ENCODE assay signal across 18 cellular contexts in genomic region chr18:58491113-58491696, GRCh38.
DNase-seq lines count a peak whose midpoint lies in the region; ATAC-seq, FAIRE-seq and TF ChIP-seq lines count a peak whose summit lies in the region.
"Had no signal": no experiment of that assay in that cellular context is flagged by ENCODE, and none has a peak within 500 bp of the region (broad histone marks: within the 10 kb centered on the region; RNA-seq: fewer than 3 reads in every experiment).

No MANE protein-coding gene starts in this region.

- H3K79me2 ChIP-seq in HepG2 (ENCODE audit: insufficient read depth, low read length), result no peaks in the 10 kb centered on the region

- H3K4me1 ChIP-seq in cardiac muscle cell (ENCODE audit: low read depth) (peaks cover 3% of the 10 kb centered on the region), right cardiac atrium (ENCODE audit: control insufficient read depth, insufficient read depth, low read length) (peaks cover 10% of the 10 kb centered on the region), HepG2 (ENCODE audit: insufficient read depth, low read length) (peaks cover 84% of the 10 kb centered on the region), sigmoid colon (peaks cover 0 to 26% (median 20%) of the 10 kb centered on the region in 4 donors)

- FAIRE-seq in HepG2 (lab: Jason Lieb, UNC), result no peak
- FAIRE-seq: G401.6, H54 had no signal

- no peak for TF ChIP-seq RAD21 in HepG2 (CRISPR knock-in tag; IDR thresholded peaks at IDR 0.05)

- H3K27me3 Mint-ChIP-seq in activated naive CD8-positive, alpha-beta T cell treated with anti-CD3 and anti-CD28 coated beads, Interleukin-2, amount 50 U/mL, for 24 hours, result peaks cover 28% of the 10 kb centered on the region

- BruUV-seq in HepG2 (replicated peaks; lab: Mats Ljungman, UMichigan), result no TSS peak

- WGBS in right cardiac atrium, result 61% methylated on average over 7 of the region's 7 CpGs
- WGBS in HepG2 (ENCODE audit: low lambda C conversion rate), result 84% methylated on average over 7 of the region's 7 CpGs
- WGBS in sigmoid colon, 2 donors, result 29 to 72% methylated on average over 7 of the region's 7 CpGs

- H3K9me3 Mint-ChIP-seq in activated naive CD8-positive, alpha-beta T cell treated with anti-CD3 and anti-CD28 coated beads, Interleukin-2, amount 50 U/mL, for 24 hours, result no peaks in the 10 kb centered on the region
- H3K9me3 Mint-ChIP-seq: CD8-positive, alpha-beta memory T cell had no signal

- CTCF ChIA-PET in HepG2 (lab: Yijun Ruan, JAX; ENCODE audit: low intra/inter-chr PET ratio, low total read pairs), result no interaction called here

- H3K4me1 Mint-ChIP-seq in activated naive CD8-positive, alpha-beta T cell treated with anti-CD3 and anti-CD28 coated beads, Interleukin-2, amount 50 U/mL, for 24 hours, result peaks cover 6% of the 10 kb centered on the region

- no peak overlapping the region for H3K4me3 Mint-ChIP-seq in activated naive CD8-positive, alpha-beta T cell treated with anti-CD3 and anti-CD28 coated beads, Interleukin-2, amount 50 U/mL, for 24 hours
- H3K4me3 Mint-ChIP-seq: CD8-positive, alpha-beta memory T cell had no signal

- no peak for DNase-seq in cardiac muscle cell (ENCODE audit: low read depth in 1 of 2, low spot score in 1 of 2)
- DNase-seq in right cardiac atrium, result no peak
- no peak for DNase-seq in HepG2 (ENCODE audit: low spot score)
- DNase-seq in sigmoid colon, result peak; percentile 45
- no peak for DNase-seq in GF-D8 (lab: John Stamatoyannopoulos, UW)
- no peak for DNase-seq in DMS 273 treated with DMSO at 0.1 percent for 48 hours (lab: John Stamatoyannopoulos, UW)
- DNase-seq in activated naive CD8-positive, alpha-beta T cell treated with anti-CD3 and anti-CD28 coated beads, Interleukin-2, amount 50 U/mL, for 24 hours, result no peak
- no peak for DNase-seq in NCI-H1048 (lab: John Stamatoyannopoulos, UW)
- DNase-seq: CD8-positive, alpha-beta memory T cell; DMS79; EL; IMR-90; KBM-7 had no signal

- H3K4me3 ChIP-seq in cardiac muscle cell (no peak overlapping the region), right cardiac atrium (ENCODE audit: low read length) (no peak overlapping the region), HepG2 (replicated peaks in 1 of 3; ENCODE audit: insufficient read depth in 1 of 3, low read depth in 2 of 3, low read length in 3 of 3) (no peak overlapping the region), sigmoid colon (no peak overlapping the region)

- H3K27ac ChIP-seq in cardiac muscle cell (peak overlapping the region; percentile 37), right cardiac atrium (ENCODE audit: low read length) (no peak overlapping the region), HepG2 (ENCODE audit: extremely low read length, insufficient read depth, low read length) (peak overlapping the region; percentile 63), sigmoid colon (no peak overlapping the region)
- H3K27ac ChIP-seq: 22Rv1 had no signal

- in situ Hi-C loops in HepG2 (cut with HindIII; ENCODE audit: extremely low pct_ligation_motif_present, low pct_unique_long_range_greater_than_20kb), result loop anchor here (5.0 to 10.0 kb wide), 4 partner anchors 84 to 536 kb away; no protein-coding TSS in a partner anchor

- no peak overlapping the region for H3K27ac Mint-ChIP-seq in activated naive CD8-positive, alpha-beta T cell treated with anti-CD3 and anti-CD28 coated beads, Interleukin-2, amount 50 U/mL, for 24 hours
- H3K27ac Mint-ChIP-seq: CD14-positive monocyte had no signal

- H3K4me2 ChIP-seq in HepG2 (ENCODE audit: low read depth, low read length), result no peak overlapping the region

- ATAC-seq in right cardiac atrium (no peak), HepG2 (no peak)
- no peak for ATAC-seq in activated naive CD8-positive, alpha-beta T cell treated with anti-CD3 and anti-CD28 coated beads, Interleukin-2, amount 50 U/mL, for 24 hours
- ATAC-seq: HCT116 had no signal

- H3K27me3 ChIP-seq in cardiac muscle cell (no peaks in the 10 kb centered on the region), right cardiac atrium (ENCODE audit: control insufficient read depth, insufficient read depth) (no peaks in the 10 kb centered on the region), HepG2 (ENCODE audit: control insufficient read depth in 1 of 2, insufficient read depth in 2 of 2, low read length in 2 of 2) (no peaks in the 10 kb centered on the region), sigmoid colon (no peaks in the 10 kb centered on the region)

- H4K20me1 ChIP-seq in HepG2 (ENCODE audit: insufficient read depth, low read length), result no peaks in the 10 kb centered on the region

- no peak overlapping the region for H3K9ac ChIP-seq in HepG2 (ENCODE audit: insufficient read depth, low read depth, low read length)

- H2AFZ ChIP-seq in HepG2 (ENCODE audit: low read length), result no peak overlapping the region

- H3K36me3 ChIP-seq in cardiac muscle cell (peaks cover 48% of the 10 kb centered on the region), HepG2 (replicated peaks in 1 of 2; ENCODE audit: control insufficient read depth in 1 of 2, insufficient read depth in 2 of 2, low read length in 2 of 2) (no peaks in the 10 kb centered on the region; a peak in 1 of 5 replicates), sigmoid colon (no peaks in the 10 kb centered on the region)

- no peaks in the 10 kb centered on the region for H3K36me3 Mint-ChIP-seq in activated naive CD8-positive, alpha-beta T cell treated with anti-CD3 and anti-CD28 coated beads, Interleukin-2, amount 50 U/mL, for 24 hours (ENCODE audit: low read depth)
- H3K36me3 Mint-ChIP-seq: CD14-positive monocyte; CD8-positive, alpha-beta memory T cell had no signal

- TF ChIP-seq CTCF in cardiac muscle cell (IDR thresholded peaks at IDR 0.05; ENCODE audit: low read depth, low read length) (no peak), HepG2 (CRISPR knock-in tag; IDR thresholded peaks at IDR 0.05) (no peak), sigmoid colon (IDR thresholded peaks at IDR 0.05) (no peak)

- H3K9me3 ChIP-seq in cardiac muscle cell (ENCODE audit: low read depth), result no peaks in the 10 kb centered on the region
- no peaks in the 10 kb centered on the region for H3K9me3 ChIP-seq in right cardiac atrium (ENCODE audit: control insufficient read depth, low read length)
- H3K9me3 ChIP-seq in HepG2 (ENCODE audit: low read length), result no peaks in the 10 kb centered on the region
- no peaks in the 10 kb centered on the region for H3K9me3 ChIP-seq in sigmoid colon

- TF ChIP-seq POLR2A in HepG2 (IDR thresholded peaks at IDR 0.05; ENCODE audit: insufficient read depth in 1 of 2, low read depth in 2 of 2, low read length in 2 of 2), result no peak
- no peak for TF ChIP-seq POLR2A in sigmoid colon (IDR thresholded peaks at IDR 0.05)

- TF ChIP-seq EP300 in HepG2 (IDR thresholded peaks at IDR 0.05; ENCODE audit: low read depth in 2 of 2, low read length in 2 of 2) (no peak), HepG2 (CRISPR knock-in tag; IDR thresholded peaks at IDR 0.05; ENCODE audit: borderline replicate concordance) (no peak), sigmoid colon (IDR thresholded peaks at IDR 0.05) (no peak)

- POLR2A ChIA-PET in HepG2 (lab: Yijun Ruan, JAX), result interaction anchor here (0.9 to 2.6 kb wide), 5 partner anchors 77 to 448 kb away, joined by 3 to 16 read pairs (median 5); partner anchors contain the start of gene NEDD4L

- intact Hi-C loops in right cardiac atrium (cut with DNase I), result loop anchor here (5.0 to 10.0 kb wide), 3 partner anchors 86 to 296 kb away; no protein-coding TSS in a partner anchor
- intact Hi-C loops in HepG2 (cut with micrococcal nuclease; ENCODE audit: unreplicated experiment), result loop anchor here (5.0 to 10.0 kb wide), 2 partner anchors 274 to 609 kb away; no protein-coding TSS in a partner anchor
- intact Hi-C loops in sigmoid colon (cut with DNase I), result loop anchor here (5.0 to 10.0 kb wide), 4 partner anchors 44 to 609 kb away; no protein-coding TSS in a partner anchor

TF ChIP-seq in HepG2, 621 proteins besides CTCF, POLR2A, EP300 and RAD21 (continues in another document):
- TF ChIP-seq ZNF33B (CRISPR knock-in tag; IDR thresholded peaks at IDR 0.05) (no peak), ATF4 (CRISPR knock-in tag; IDR thresholded peaks at IDR 0.05) (no peak), KDM2A (CRISPR knock-in tag; IDR thresholded peaks at IDR 0.05; ENCODE audit: borderline replicate concordance, low read depth) (no peak), ZNF552 (CRISPR knock-in tag; IDR thresholded peaks at IDR 0.05; ENCODE audit: borderline replicate concordance) (no peak), ZFP36L2 (CRISPR knock-in tag; IDR thresholded peaks at IDR 0.05) (no peak)
- TF ChIP-seq, protein P1, sequence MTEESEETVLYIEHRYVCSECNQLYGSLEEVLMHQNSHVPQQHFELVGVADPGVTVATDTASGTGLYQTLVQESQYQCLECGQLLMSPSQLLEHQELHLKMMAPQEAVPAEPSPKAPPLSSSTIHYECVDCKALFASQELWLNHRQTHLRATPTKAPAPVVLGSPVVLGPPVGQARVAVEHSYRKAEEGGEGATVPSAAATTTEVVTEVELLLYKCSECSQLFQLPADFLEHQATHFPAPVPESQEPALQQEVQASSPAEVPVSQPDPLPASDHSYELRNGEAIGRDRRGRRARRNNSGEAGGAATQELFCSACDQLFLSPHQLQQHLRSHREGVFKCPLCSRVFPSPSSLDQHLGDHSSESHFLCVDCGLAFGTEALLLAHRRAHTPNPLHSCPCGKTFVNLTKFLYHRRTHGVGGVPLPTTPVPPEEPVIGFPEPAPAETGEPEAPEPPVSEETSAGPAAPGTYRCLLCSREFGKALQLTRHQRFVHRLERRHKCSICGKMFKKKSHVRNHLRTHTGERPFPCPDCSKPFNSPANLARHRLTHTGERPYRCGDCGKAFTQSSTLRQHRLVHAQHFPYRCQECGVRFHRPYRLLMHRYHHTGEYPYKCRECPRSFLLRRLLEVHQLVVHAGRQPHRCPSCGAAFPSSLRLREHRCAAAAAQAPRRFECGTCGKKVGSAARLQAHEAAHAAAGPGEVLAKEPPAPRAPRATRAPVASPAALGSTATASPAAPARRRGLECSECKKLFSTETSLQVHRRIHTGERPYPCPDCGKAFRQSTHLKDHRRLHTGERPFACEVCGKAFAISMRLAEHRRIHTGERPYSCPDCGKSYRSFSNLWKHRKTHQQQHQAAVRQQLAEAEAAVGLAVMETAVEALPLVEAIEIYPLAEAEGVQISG (CRISPR knock-in tag; IDR thresholded peaks at IDR 0.05), result no peak

Comparison
In these comparisons a context has a peak if more than half of its experiments do, and no peak if none do; other contexts are left out.
1. H3K27ac ChIP-seq: peak in cardiac muscle cell (single experiment) and HepG2 (single experiment); none in right cardiac atrium (single experiment) and sigmoid colon (0 of 4).